Comparison of ENCODE assay signal across 15 cellular contexts in the genomic region with DNA sequence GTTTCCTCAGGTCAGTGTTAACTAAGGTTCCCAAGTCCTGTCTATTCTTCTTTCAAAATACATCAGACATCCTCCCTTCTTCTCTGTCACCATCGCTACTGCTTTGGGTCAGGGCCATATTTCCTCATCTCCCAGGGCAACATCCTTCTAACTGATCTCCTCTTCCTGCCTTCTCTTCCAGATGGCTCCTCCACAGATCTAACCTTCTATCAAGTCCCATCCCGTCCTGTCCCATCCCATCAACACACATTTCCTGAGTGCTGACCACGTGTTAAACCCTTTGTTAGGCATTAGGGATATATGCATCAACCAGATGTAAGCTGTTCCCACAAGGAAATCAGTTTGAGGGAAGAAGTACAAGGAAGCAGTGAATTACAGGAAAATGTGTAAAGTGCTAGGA.
"Had no signal": no experiment of that assay in that cellular context is flagged by ENCODE, and none has a peak within 500 bp of the region (broad histone marks: within the 10 kb centered on the region; RNA-seq: fewer than 3 reads in every experiment).

No MANE protein-coding gene starts in this region.

- DNase-seq: activated CD4-positive, alpha-beta memory T cell treated with anti-CD3 and anti-CD28 coated beads, Interleukin-2, amount 10 ng/mL, durations not matched to agents 7 days and 5 days; activated CD4-positive, alpha-beta T cell treated with anti-CD3 and anti-CD28 coated beads for 4 hours; activated CD8-positive, alpha-beta memory T cell treated with anti-CD3 and anti-CD28 coated beads, Interleukin-2, amount 10 ng/mL, durations not matched to agents 7 days and 5 days; activated naive CD8-positive, alpha-beta T cell treated with anti-CD3 and anti-CD28 coated beads for 36 hours; amniotic stem cell; endodermal cell; mesendoderm; naive thymus-derived CD8-positive, alpha-beta T cell; ovary; right lobe of liver; spleen; stimulated activated CD4-positive, alpha-beta T cell treated with anti-CD3 and anti-CD28 coated beads, Interleukin-4, amount 100 ng/mL, for 4 hours; upper lobe of left lung had no signal

- H3K4me3 Mint-ChIP-seq: activated CD4-positive, alpha-beta memory T cell treated with anti-CD3 and anti-CD28 coated beads, Interleukin-2, amount 10 ng/mL, durations not matched to agents 7 days and 5 days; activated CD8-positive, alpha-beta memory T cell treated with anti-CD3 and anti-CD28 coated beads, Interleukin-2, amount 10 ng/mL, durations not matched to agents 7 days and 5 days; activated naive CD8-positive, alpha-beta T cell treated with anti-CD3 and anti-CD28 coated beads for 36 hours; endodermal cell; naive thymus-derived CD8-positive, alpha-beta T cell; stimulated activated memory B cell treated with anti-CD40 and anti-IgM and Interleukin-4, amounts not matched to agents 10 μg/mL and 1 μg/mL and 100 μg/mL, for 72 hours; WTC11 had no signal

- H3K27ac Mint-ChIP-seq: activated CD4-positive, alpha-beta memory T cell treated with anti-CD3 and anti-CD28 coated beads, Interleukin-2, amount 10 ng/mL, durations not matched to agents 7 days and 5 days; activated CD8-positive, alpha-beta memory T cell treated with anti-CD3 and anti-CD28 coated beads, Interleukin-2, amount 10 ng/mL, durations not matched to agents 7 days and 5 days; activated naive CD8-positive, alpha-beta T cell treated with anti-CD3 and anti-CD28 coated beads for 36 hours; endodermal cell; naive thymus-derived CD8-positive, alpha-beta T cell; stimulated activated memory B cell treated with anti-CD40 and anti-IgM and Interleukin-4, amounts not matched to agents 10 μg/mL and 1 μg/mL and 100 μg/mL, for 72 hours; WTC11 had no signal

- H3K27me3 Mint-ChIP-seq: stimulated activated memory B cell treated with anti-CD40 and anti-IgM and Interleukin-4, amounts not matched to agents 10 μg/mL and 1 μg/mL and 100 μg/mL, for 72 hours had no signal

- H3K36me3 Mint-ChIP-seq: activated CD8-positive, alpha-beta memory T cell treated with anti-CD3 and anti-CD28 coated beads, Interleukin-2, amount 10 ng/mL, durations not matched to agents 7 days and 5 days; activated naive CD8-positive, alpha-beta T cell treated with anti-CD3 and anti-CD28 coated beads for 36 hours; naive thymus-derived CD8-positive, alpha-beta T cell; stimulated activated memory B cell treated with anti-CD40 and anti-IgM and Interleukin-4, amounts not matched to agents 10 μg/mL and 1 μg/mL and 100 μg/mL, for 72 hours; WTC11 had no signal

- ATAC-seq: activated CD8-positive, alpha-beta memory T cell treated with anti-CD3 and anti-CD28 coated beads, Interleukin-2, amount 10 ng/mL, durations not matched to agents 7 days and 5 days; naive thymus-derived CD8-positive, alpha-beta T cell; right lobe of liver; stimulated activated memory B cell treated with anti-CD40 and anti-IgM and Interleukin-4, amounts not matched to agents 10 μg/mL and 1 μg/mL and 100 μg/mL, for 72 hours; WTC11 had no signal

- H3K9me3 Mint-ChIP-seq: activated CD4-positive, alpha-beta memory T cell treated with anti-CD3 and anti-CD28 coated beads, Interleukin-2, amount 10 ng/mL, durations not matched to agents 7 days and 5 days; activated naive CD8-positive, alpha-beta T cell treated with anti-CD3 and anti-CD28 coated beads for 36 hours; naive thymus-derived CD8-positive, alpha-beta T cell; stimulated activated memory B cell treated with anti-CD40 and anti-IgM and Interleukin-4, amounts not matched to agents 10 μg/mL and 1 μg/mL and 100 μg/mL, for 72 hours; WTC11 had no signal

- H3K4me1 Mint-ChIP-seq: activated naive CD8-positive, alpha-beta T cell treated with anti-CD3 and anti-CD28 coated beads for 36 hours; naive thymus-derived CD8-positive, alpha-beta T cell; stimulated activated memory B cell treated with anti-CD40 and anti-IgM and Interleukin-4, amounts not matched to agents 10 μg/mL and 1 μg/mL and 100 μg/mL, for 72 hours; WTC11 had no signal
